ENCODE assay signal across 25 cellular contexts in genomic region chr16:2713523-2713922, GRCh38. TPM values are rescaled to one million over a fixed set of nuclear protein-coding genes. Genes with fewer than 3 reads are reported as not detected.
A peak's percentile ranks its signal among the peaks of the same experiment; 100 is the strongest.
DNase-seq lines count a peak whose midpoint lies in the region; ATAC-seq and TF ChIP-seq lines count a peak whose summit lies in the region.
"Had no signal": no experiment of that assay in that cellular context is flagged by ENCODE, and none has a peak within 500 bp of the region (broad histone marks: within the 10 kb centered on the region; RNA-seq: fewer than 3 reads in every experiment).

No MANE protein-coding gene starts in this region.

- H3K9me3 ChIP-seq in RWPE2 (ENCODE audit: severe bottlenecking) = no peaks in the 10 kb centered on the region
- H3K9me3 ChIP-seq: SJSA1 had no signal

- peaks cover under 1% of the 10 kb centered on the region; the same call in 1 of the 2 replicates for H3K36me3 ChIP-seq in RWPE2 (ENCODE audit: low read depth)

- H3K27ac Mint-ChIP-seq in activated naive CD8-positive, alpha-beta T cell = peak overlapping the region; percentile 22
- no peak overlapping the region for H3K27ac Mint-ChIP-seq in activated naive CD8-positive, alpha-beta T cell treated with anti-CD3 and anti-CD28 coated beads, Interleukin-2, amount 50 U/mL, for 24 hours

- H3K9me3 Mint-ChIP-seq in activated naive CD8-positive, alpha-beta T cell (ENCODE audit: low read depth) = no peaks in the 10 kb centered on the region
- H3K9me3 Mint-ChIP-seq in activated naive CD8-positive, alpha-beta T cell treated with anti-CD3 and anti-CD28 coated beads, Interleukin-2, amount 50 U/mL, for 24 hours = no peaks in the 10 kb centered on the region

- no peak for TF ChIP-seq CTCF in RWPE2 (IDR thresholded peaks at IDR 0.05; ENCODE audit: poor library complexity, severe bottlenecking)

- H3K36me3 Mint-ChIP-seq in activated naive CD8-positive, alpha-beta T cell = no peaks in the 10 kb centered on the region
- H3K36me3 Mint-ChIP-seq in activated naive CD8-positive, alpha-beta T cell treated with anti-CD3 and anti-CD28 coated beads, Interleukin-2, amount 50 U/mL, for 24 hours (ENCODE audit: low read depth) = peaks cover under 1% of the 10 kb centered on the region

- H3K4me3 ChIP-seq in RWPE2 (ENCODE audit: severe bottlenecking) = no peak overlapping the region
- H3K4me3 ChIP-seq: SJSA1 had no signal

- H3K4me3 Mint-ChIP-seq in activated naive CD8-positive, alpha-beta T cell = no peak overlapping the region
- no peak overlapping the region for H3K4me3 Mint-ChIP-seq in activated naive CD8-positive, alpha-beta T cell treated with anti-CD3 and anti-CD28 coated beads, Interleukin-2, amount 50 U/mL, for 24 hours
- H3K4me3 Mint-ChIP-seq: CD14-positive monocyte had no signal

- no peaks in the 10 kb centered on the region for H3K4me1 ChIP-seq in RWPE2 (ENCODE audit: insufficient read depth, poor library complexity, severe bottlenecking)

- no peak for TF ChIP-seq POLR2A in erythroblast (IDR thresholded peaks at IDR 0.05; ENCODE audit: low read length)

- H3K27me3 Mint-ChIP-seq in activated naive CD8-positive, alpha-beta T cell = no peaks in the 10 kb centered on the region
- H3K27me3 Mint-ChIP-seq in activated naive CD8-positive, alpha-beta T cell treated with anti-CD3 and anti-CD28 coated beads, Interleukin-2, amount 50 U/mL, for 24 hours = peaks cover 6% of the 10 kb centered on the region

- peaks cover 5% of the 10 kb centered on the region for H3K4me1 Mint-ChIP-seq in activated naive CD8-positive, alpha-beta T cell (ENCODE audit: low read depth)
- H3K4me1 Mint-ChIP-seq in activated naive CD8-positive, alpha-beta T cell treated with anti-CD3 and anti-CD28 coated beads, Interleukin-2, amount 50 U/mL, for 24 hours = peaks cover 4% of the 10 kb centered on the region
- H3K4me1 Mint-ChIP-seq: CD14-positive monocyte had no signal

- no peak for DNase-seq in activated naive CD8-positive, alpha-beta T cell treated with anti-CD3 and anti-CD28 coated beads, Interleukin-2, amount 50 U/mL, for 24 hours
- DNase-seq in RWPE2 (ENCODE audit: low spot score) = peak; percentile 61
- DNase-seq in DMS153 treated with DMSO at 0.1 percent for 48 hours (lab: John Stamatoyannopoulos, UW; ENCODE audit: unreplicated experiment) = no peak
- DNase-seq in erythroblast (lab: John Stamatoyannopoulos, UW) = no peak
- no peak for DNase-seq in inferior parietal cortex (ENCODE audit: extremely low spot score)
- DNase-seq: 8988T, COR-L47, DND-41, GOT3, KG1, NCI-H1694, NCI-H2081, NCI-H2171, NCI-H345, NCI-H524, NCI-H774, SW 1271 had no signal

- ATAC-seq in activated naive CD8-positive, alpha-beta T cell treated with anti-CD3 and anti-CD28 coated beads, Interleukin-2, amount 50 U/mL, for 24 hours = no peak
- ATAC-seq in RWPE2 (ENCODE audit: low read depth) = no peak
- ATAC-seq in esophagus mucosa = peak; percentile 4
- no peak for ATAC-seq in GM19455 (IDR thresholded peaks at IDR 0.05; ENCODE audit: unreplicated experiment)
- ATAC-seq: HCT116, Panc1 had no signal

- no peaks in the 10 kb centered on the region for H3K27me3 ChIP-seq in RWPE2 (ENCODE audit: insufficient read depth, poor library complexity, severe bottlenecking)

- no peak overlapping the region for H3K27ac ChIP-seq in RWPE2 (ENCODE audit: poor library complexity, severe bottlenecking)
- H3K27ac ChIP-seq: SJSA1 had no signal

RNA-seq across cellular contexts. Expression of gene PRSS27, which starts 6.5 kb away (rescaled TPM):
- 191 TPM for total RNA-seq in esophagus mucosa
- total RNA-seq: HT1080 had no signal

RNA-seq across cellular contexts. Expression of gene KCTD5, which starts 31.2 kb away (rescaled TPM):
- total RNA-seq in esophagus mucosa = 37.7 TPM

RNA-seq across cellular contexts. Expression of gene SRRM2, which starts 38.9 kb away (rescaled TPM):
- total RNA-seq in esophagus mucosa = 280 TPM
